23 cellular contexts compared by ENCODE assay signal in the genomic region with DNA sequence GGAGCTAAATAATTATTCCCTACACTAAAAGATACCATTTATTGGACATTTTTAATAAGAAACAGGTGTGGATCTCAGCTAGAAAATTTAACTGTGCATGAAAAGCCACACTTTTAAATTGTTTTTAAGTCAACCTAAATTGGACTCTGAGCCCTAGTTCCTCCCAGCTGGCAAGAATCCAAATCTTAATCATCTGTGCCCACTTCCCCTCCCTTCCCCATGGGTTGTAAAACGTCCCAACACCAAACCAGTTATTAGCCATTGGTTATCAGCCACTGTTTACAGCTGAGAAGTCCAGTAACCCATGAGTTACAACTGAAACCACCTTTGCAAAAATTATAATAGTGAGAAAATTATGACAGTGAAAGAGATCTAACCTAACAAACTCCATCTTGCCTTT.
"Had no signal": no experiment of that assay in that cellular context is flagged by ENCODE, and none has a peak within 500 bp of the region (broad histone marks: within the 10 kb centered on the region; RNA-seq: fewer than 3 reads in every experiment).

No MANE protein-coding gene starts in this region.

- DNase-seq: activated CD4-positive, alpha-beta T cell treated with anti-CD3 and anti-CD28 coated beads for 48 hours; activated CD4-positive, alpha-beta T cell treated with anti-CD3 and anti-CD28 coated beads, Interleukin-2, amount 50 U/mL, for 4 hours; activated CD4-positive, CD25-positive, alpha-beta regulatory T cell treated with anti-CD3 and anti-CD28 coated beads, Interleukin-2, amount 50 U/mL, for 72 hours; activated CD8-positive, alpha-beta memory T cell treated with anti-CD3 and anti-CD28 coated beads, Interleukin-2, amount 50 U/mL, for 48 hours; activated CD8-positive, alpha-beta T cell treated with anti-CD3 and anti-CD28 coated beads, Interleukin-2, amount 10 ng/mL, durations not matched to agents 7 days and 5 days; activated effector memory CD4-positive, alpha-beta T cell treated with Interleukin-2 at 50 U/mL for 16 hours; activated naive CD4-positive, alpha-beta T cell; activated T-cell treated with anti-CD3 and anti-CD28 coated beads, Interleukin-2, amount 50 U/mL, for 24 hours; aorta; central memory CD4-positive, alpha-beta T cell; NCI-H146; NCI-H187 treated with DMSO at 0.1 percent for 48 hours; NCI-H2171; NCI-H345; NCI-H510A; NCI-H526 treated with DMSO at 0.1 percent for 48 hours; NK-92 treated with Interleukin-12 subunit alpha and Interleukin-12 subunit beta, amount 100 ng/mL, for 24 hours; PC-9; SIG-M5; T-helper 1 cell had no signal

- ATAC-seq: activated CD8-positive, alpha-beta T cell treated with anti-CD3 and anti-CD28 coated beads, Interleukin-2, amount 10 ng/mL, durations not matched to agents 7 days and 5 days; WTC11 had no signal

- FAIRE-seq: bronchial epithelial cell had no signal

- H3K27ac ChIP-seq: KMS-11, PC-9 had no signal

- H3K4me3 ChIP-seq: PC-9 had no signal
